1 cellular context compared by ENCODE assay signal in genomic region chr12:106303202-106303820, GRCh38.
A peak's percentile ranks its signal among the peaks of the same experiment; 100 is the strongest.
TF ChIP-seq lines count a peak whose summit lies in the region.

No MANE protein-coding gene starts in this region.

TF ChIP-seq in HepG2, 621 proteins besides CTCF, POLR2A, EP300 and RAD21 (continued from another document and continues in another):
- no peak for TF ChIP-seq FUBP1 (CRISPR knock-in tag; IDR thresholded peaks at IDR 0.05; ENCODE audit: borderline replicate concordance)
- TF ChIP-seq THAP8 (CRISPR knock-in tag; IDR thresholded peaks at IDR 0.05; ENCODE audit: borderline replicate concordance): peak; percentile 35; the same call in 1 of the 2 replicates
- TF ChIP-seq SATB2 (CRISPR knock-in tag; IDR thresholded peaks at IDR 0.05): no peak
- no peak for TF ChIP-seq SOX6 (IDR thresholded peaks at IDR 0.05)
- 0 out of 2 replicates have a peak, but pooled peaks have one; percentile 21 for TF ChIP-seq SOX6 (CRISPR knock-in tag; IDR thresholded peaks at IDR 0.05)
- TF ChIP-seq RXRB (CRISPR knock-in tag; IDR thresholded peaks at IDR 0.05; ENCODE audit: borderline replicate concordance): peak; percentile 49; the same call in 1 of the 2 replicates
- TF ChIP-seq HOMEZ (CRISPR knock-in tag; IDR thresholded peaks at IDR 0.05; ENCODE audit: low read depth): 0 out of 2 replicates have a peak, but pooled peaks have one; percentile 15
- peak; percentile 29; the same call in 1 of the 2 replicates for TF ChIP-seq NCOA2 (CRISPR knock-in tag; IDR thresholded peaks at IDR 0.05)
- peak; percentile 77 for TF ChIP-seq ZNF687 (CRISPR knock-in tag; IDR thresholded peaks at IDR 0.05)
- no peak for TF ChIP-seq ZNF512B (CRISPR knock-in tag; IDR thresholded peaks at IDR 0.05; ENCODE audit: borderline replicate concordance)
- no peak for TF ChIP-seq ZNF567 (CRISPR knock-in tag; IDR thresholded peaks at IDR 0.05; ENCODE audit: borderline replicate concordance)
- TF ChIP-seq MEIS2 (CRISPR knock-in tag; IDR thresholded peaks at IDR 0.05): peak; percentile 49; the same call in 1 of the 2 replicates
- TF ChIP-seq PITX1 (CRISPR knock-in tag; IDR thresholded peaks at IDR 0.05): peak; percentile 59; the same call in 1 of the 2 replicates
- TF ChIP-seq PRDM10 (CRISPR knock-in tag; IDR thresholded peaks at IDR 0.05; ENCODE audit: low read depth): no peak
- no peak for TF ChIP-seq ZNF225 (CRISPR knock-in tag; IDR thresholded peaks at IDR 0.05)
- TF ChIP-seq KLF11 (CRISPR knock-in tag; IDR thresholded peaks at IDR 0.05): no peak
- peak; percentile 73 for TF ChIP-seq SALL1 (CRISPR knock-in tag; IDR thresholded peaks at IDR 0.05)
- peak; percentile 22; the same call in 1 of the 2 replicates for TF ChIP-seq ZFX (CRISPR knock-in tag; IDR thresholded peaks at IDR 0.05; ENCODE audit: low read depth)
- TF ChIP-seq TFDP1 (CRISPR knock-in tag; IDR thresholded peaks at IDR 0.05; ENCODE audit: borderline replicate concordance): no peak
- no peak for TF ChIP-seq KDM4B (CRISPR knock-in tag; IDR thresholded peaks at IDR 0.05)
- 0 out of 2 replicates have a peak, but pooled peaks have one; percentile 23 for TF ChIP-seq ZSCAN25 (CRISPR knock-in tag; IDR thresholded peaks at IDR 0.05)
- TF ChIP-seq SP4 (CRISPR knock-in tag; IDR thresholded peaks at IDR 0.05): no peak
- TF ChIP-seq ZNF253 (CRISPR knock-in tag; IDR thresholded peaks at IDR 0.05; ENCODE audit: borderline replicate concordance): 0 out of 2 replicates have a peak, but pooled peaks have one; percentile 18
- no peak for TF ChIP-seq DPF2 (CRISPR knock-in tag; IDR thresholded peaks at IDR 0.05; ENCODE audit: borderline replicate concordance, low read depth)
- 0 out of 2 replicates have a peak, but pooled peaks have one; percentile 41 for TF ChIP-seq SOX5 (CRISPR knock-in tag; IDR thresholded peaks at IDR 0.05; ENCODE audit: borderline replicate concordance)
- no peak for TF ChIP-seq DNMT3B (CRISPR knock-in tag; conservative IDR thresholded peaks at IDR 0.05)
- TF ChIP-seq ZNF777 (CRISPR knock-in tag; IDR thresholded peaks at IDR 0.05): no peak
- no peak; the same call in 1 of the 2 replicates for TF ChIP-seq HOXA3 (CRISPR knock-in tag; IDR thresholded peaks at IDR 0.05)
- TF ChIP-seq YEATS4 (CRISPR knock-in tag; IDR thresholded peaks at IDR 0.05; ENCODE audit: borderline replicate concordance): peak; percentile 65; the same call in 1 of the 2 replicates
- TF ChIP-seq SPEN (CRISPR knock-in tag; IDR thresholded peaks at IDR 0.05; ENCODE audit: low read depth): no peak; the same call in 1 of the 2 replicates
- TF ChIP-seq MIXL1 (CRISPR knock-in tag; IDR thresholded peaks at IDR 0.05): no peak
- TF ChIP-seq ZMAT5 (CRISPR knock-in tag; IDR thresholded peaks at IDR 0.05; ENCODE audit: borderline replicate concordance, low read depth): no peak
- 0 out of 2 replicates have a peak, but pooled peaks have one; percentile 33 for TF ChIP-seq PATZ1 (CRISPR knock-in tag; IDR thresholded peaks at IDR 0.05)
- no peak for TF ChIP-seq ZKSCAN1 (IDR thresholded peaks at IDR 0.05; ENCODE audit: low read length)
- TF ChIP-seq RFXAP (CRISPR knock-in tag; IDR thresholded peaks at IDR 0.05; ENCODE audit: borderline replicate concordance): no peak
- TF ChIP-seq SP140L (CRISPR knock-in tag; IDR thresholded peaks at IDR 0.05; ENCODE audit: borderline replicate concordance): no peak
- no peak for TF ChIP-seq PHF20 (CRISPR knock-in tag; IDR thresholded peaks at IDR 0.05)
- TF ChIP-seq ZBTB21 (CRISPR knock-in tag; IDR thresholded peaks at IDR 0.05): no peak
- TF ChIP-seq ZNF230 (CRISPR knock-in tag; IDR thresholded peaks at IDR 0.05): no peak; the same call in 1 of the 2 replicates
- TF ChIP-seq ZNF143 (CRISPR knock-in tag; IDR thresholded peaks at IDR 0.05): no peak
- no peak for TF ChIP-seq ZNF207 (IDR thresholded peaks at IDR 0.05; ENCODE audit: borderline replicate concordance)
- peak; percentile 46; the same call in 1 of the 2 replicates for TF ChIP-seq ZNF788 (CRISPR knock-in tag; IDR thresholded peaks at IDR 0.05; ENCODE audit: borderline replicate concordance)
- peak; percentile 73; the same call in 1 of the 2 replicates for TF ChIP-seq FOXK1 (CRISPR knock-in tag; IDR thresholded peaks at IDR 0.05; ENCODE audit: borderline replicate concordance, low read depth)
- TF ChIP-seq HNF4A (CRISPR knock-in tag; IDR thresholded peaks at IDR 0.05): 0 out of 2 replicates have a peak, but pooled peaks have one; percentile 4
- TF ChIP-seq RARA (CRISPR knock-in tag; IDR thresholded peaks at IDR 0.05): peak; percentile 34
- no peak for TF ChIP-seq ZNF263 (CRISPR knock-in tag; IDR thresholded peaks at IDR 0.05)
- TF ChIP-seq ZNF264 (CRISPR knock-in tag; IDR thresholded peaks at IDR 0.05): 0 out of 2 replicates have a peak, but pooled peaks have one; percentile 26
